Comparison of ENCODE assay signal across 18 cellular contexts in the genomic region with DNA sequence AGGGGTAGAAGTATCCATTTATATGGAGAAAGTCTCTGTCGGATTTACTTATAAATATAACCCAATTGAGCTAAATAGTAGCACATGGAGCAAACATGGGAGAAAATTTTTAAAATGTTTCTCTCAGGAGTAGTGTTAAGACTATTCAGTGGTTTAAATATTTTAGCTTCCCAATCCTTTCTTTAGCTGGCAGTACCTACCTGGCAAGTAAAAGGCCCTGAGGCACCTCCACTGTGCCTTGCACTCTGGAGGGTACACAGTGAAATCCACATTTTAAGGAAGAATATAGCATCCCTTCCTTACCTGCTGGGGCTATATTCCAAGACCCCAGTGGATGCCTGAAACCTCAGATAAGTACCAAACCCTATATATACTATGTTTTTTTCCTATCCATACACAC.
"Had no signal": no experiment of that assay in that cellular context is flagged by ENCODE, and none has a peak within 500 bp of the region (broad histone marks: within the 10 kb centered on the region; RNA-seq: fewer than 3 reads in every experiment).

No MANE protein-coding gene starts in this region.

- H3K36me3 ChIP-seq: left ventricle myocardium inferior, right atrium auricular region, suprapubic skin had no signal

- DNase-seq: activated CD4-positive, alpha-beta T cell treated with anti-CD3 and anti-CD28 coated beads, Interleukin-2, amount 50 U/mL, for 4 hours; activated CD4-positive, CD25-positive, alpha-beta regulatory T cell treated with anti-CD3 and anti-CD28 coated beads, Interleukin-2, amount 50 U/mL, for 72 hours; activated CD8-positive, alpha-beta memory T cell treated with anti-CD3 and anti-CD28 coated beads, Interleukin-2, amount 10 ng/mL, durations not matched to agents 7 days and 5 days; amniotic stem cell; body of pancreas; erythroblast; left ventricle myocardium inferior; stimulated activated CD4-positive, alpha-beta T cell treated with anti-CD3 and anti-CD28 coated beads, Interleukin-12 subunit alpha, Interleukin-12 subunit beta, amount 100 ng/mL, for 4 hours; stimulated activated CD8-positive, alpha-beta memory T cell treated with anti-CD3 and anti-CD28 coated beads, Interleukin-4, amount 100 ng/mL, for 48 hours; stimulated activated naive CD8-positive, alpha-beta T cell treated with anti-CD3 and anti-CD28 coated beads, Interleukin-15, Interleukin-2, amounts not matched to agents 100 U/mL and 50 U/mL, for 24 hours; T-helper 1 cell; T1000 had no signal

- H3K36me3 Mint-ChIP-seq: activated CD8-positive, alpha-beta memory T cell treated with anti-CD3 and anti-CD28 coated beads, Interleukin-2, amount 10 ng/mL, durations not matched to agents 7 days and 5 days; activated naive CD4-positive, alpha-beta T cell treated with anti-CD3 and anti-CD28 coated beads, Interleukin-2, amount 50 U/mL, for 72 hours; type B pancreatic cell had no signal

- H3K4me3 Mint-ChIP-seq: type B pancreatic cell had no signal

- ATAC-seq: activated CD8-positive, alpha-beta memory T cell treated with anti-CD3 and anti-CD28 coated beads, Interleukin-2, amount 10 ng/mL, durations not matched to agents 7 days and 5 days; body of pancreas; SK-N-SH treated with all-trans-retinoic acid at 6 μM for 48 hours had no signal

- H3K9me3 ChIP-seq: body of pancreas, left ventricle myocardium inferior, right atrium auricular region, suprapubic skin had no signal

- H3K27me3 ChIP-seq: body of pancreas, right atrium auricular region, suprapubic skin had no signal

- H3K27ac Mint-ChIP-seq: progenitor cell of endocrine pancreas, type B pancreatic cell had no signal

- H3K27me3 Mint-ChIP-seq: activated CD8-positive, alpha-beta memory T cell treated with anti-CD3 and anti-CD28 coated beads, Interleukin-2, amount 10 ng/mL, durations not matched to agents 7 days and 5 days; progenitor cell of endocrine pancreas had no signal

- H3K4me1 ChIP-seq: body of pancreas, left ventricle myocardium inferior, right atrium auricular region, suprapubic skin had no signal

- H3K4me3 ChIP-seq: body of pancreas, left ventricle myocardium inferior, right atrium auricular region, suprapubic skin had no signal

- H3K27ac ChIP-seq: body of pancreas, left ventricle myocardium inferior, right atrium auricular region, suprapubic skin had no signal

- H3K9me3 Mint-ChIP-seq: activated naive CD4-positive, alpha-beta T cell treated with anti-CD3 and anti-CD28 coated beads, Interleukin-2, amount 50 U/mL, for 72 hours; type B pancreatic cell had no signal
